In genomic region chr10:63154546-63155387, GRCh38 we compare ENCODE assay signal across 29 cellular contexts. TPM values are rescaled to one million over a fixed set of nuclear protein-coding genes. Genes with fewer than 3 reads are reported as not detected.
DNase-seq lines count a peak whose midpoint lies in the region; ATAC-seq, FAIRE-seq and TF ChIP-seq lines count a peak whose summit lies in the region.
"Had no signal": no experiment of that assay in that cellular context is flagged by ENCODE, and none has a peak within 500 bp of the region (broad histone marks: within the 10 kb centered on the region; RNA-seq: fewer than 3 reads in every experiment).

No MANE protein-coding gene starts in this region.

- H3K9me3 Mint-ChIP-seq in stimulated activated naive CD8-positive, alpha-beta T cell treated with anti-CD3 and anti-CD28 coated beads, Interleukin-15, amount 100 ng/mL, for 72 hours = no peaks in the 10 kb centered on the region
- H3K9me3 Mint-ChIP-seq in neural crest cell = no peaks in the 10 kb centered on the region
- H3K9me3 Mint-ChIP-seq: activated CD4-positive, alpha-beta memory T cell treated with anti-CD3 and anti-CD28 coated beads, Interleukin-2, amount 10 ng/mL, durations not matched to agents 7 days and 5 days; CD8-positive, alpha-beta T cell; endodermal cell; natural killer cell treated with Interleukin-12 subunit alpha and Interleukin-12 subunit beta and Interleukin-15 and Interleukin-18, amount 100 ng/mL, for 72 hours had no signal

- peak; percentile 82 for FAIRE-seq in colon (lab: Jason Lieb, UNC)
- FAIRE-seq: H54 had no signal

- DNase-seq in stimulated activated naive CD8-positive, alpha-beta T cell treated with anti-CD3 and anti-CD28 coated beads, Interleukin-15, amount 100 ng/mL, for 72 hours = no peak
- no peak for DNase-seq in stimulated activated naive CD8-positive, alpha-beta T cell treated with anti-CD3 and anti-CD28 coated beads, Interleukin-15, Interleukin-2, amounts not matched to agents 100 U/mL and 50 U/mL, for 24 hours
- DNase-seq in neural crest cell (ENCODE audit: low read depth, low spot score) = no peak
- no peak for DNase-seq in vagina (ENCODE audit: extremely low spot score in 2 of 2)
- no peak for DNase-seq in stimulated activated CD4-positive, alpha-beta T cell treated with anti-CD3 and anti-CD28 coated beads, Interleukin-4, amount 100 ng/mL, for 24 hours
- no peak for DNase-seq in dorsolateral prefrontal cortex
- DNase-seq: activated CD4-positive, alpha-beta memory T cell treated with anti-CD3 and anti-CD28 coated beads, Interleukin-2, amount 10 ng/mL, durations not matched to agents 7 days and 5 days; activated CD8-positive, alpha-beta memory T cell treated with anti-CD3 and anti-CD28 coated beads, Interleukin-2, amount 50 U/mL, for 4 hours; CD8-positive, alpha-beta T cell; cortex of kidney; EL; endodermal cell; esophagus squamous epithelium; foreskin keratinocyte; midbrain; NCI-H1417 treated with DMSO at 0.1 percent for 48 hours; NCI-H774; Peyer's patch; SHP77 treated with DMSO at 0.1 percent for 48 hours; stomach; thyroid gland had no signal

- no peak for TF ChIP-seq POLR2A in vagina (IDR thresholded peaks at IDR 0.05)

- H3K36me3 ChIP-seq in vagina = peaks cover 0 to 35% of the 10 kb centered on the region in 2 donors

- no peaks in the 10 kb centered on the region for H3K27me3 ChIP-seq in vagina
- no peaks in the 10 kb centered on the region for H3K27me3 ChIP-seq in dorsolateral prefrontal cortex
- H3K27me3 ChIP-seq: ascending aorta, cardiac muscle cell, esophagus squamous epithelium, foreskin keratinocyte, Peyer's patch, stomach, thyroid gland had no signal

- ATAC-seq in stimulated activated naive CD8-positive, alpha-beta T cell treated with anti-CD3 and anti-CD28 coated beads, Interleukin-15, amount 100 ng/mL, for 72 hours = no peak
- ATAC-seq in stimulated activated naive CD8-positive, alpha-beta T cell treated with anti-CD3 and anti-CD28 coated beads, Interleukin-15, Interleukin-2, amounts not matched to agents 100 U/mL and 50 U/mL, for 24 hours = no peak
- ATAC-seq in HG02885 (IDR thresholded peaks at IDR 0.05; ENCODE audit: poor library complexity, unreplicated experiment) = no peak
- ATAC-seq: activated CD4-positive, CD25-positive, alpha-beta regulatory T cell treated with anti-CD3 and anti-CD28 coated beads, Interleukin-2, amount 50 U/mL, for 24 hours; CD8-positive, alpha-beta T cell; natural killer cell treated with Interleukin-12 subunit alpha and Interleukin-12 subunit beta and Interleukin-15 and Interleukin-18, amount 100 ng/mL, for 72 hours had no signal

- peaks cover 16% of the 10 kb centered on the region for H3K4me1 Mint-ChIP-seq in stimulated activated naive CD8-positive, alpha-beta T cell treated with anti-CD3 and anti-CD28 coated beads, Interleukin-15, amount 100 ng/mL, for 72 hours
- peaks cover 10% of the 10 kb centered on the region for H3K4me1 Mint-ChIP-seq in neural crest cell

- intact Hi-C loops in vagina (cut with DNase I) = no loop called here
- intact Hi-C loops in dorsolateral prefrontal cortex (cut with DNase I) = loop anchor here (5.0 to 10.0 kb wide), 2 partner anchors 560 to 717 kb away; no protein-coding TSS in a partner anchor

- H3K27ac Mint-ChIP-seq in stimulated activated naive CD8-positive, alpha-beta T cell treated with anti-CD3 and anti-CD28 coated beads, Interleukin-15, amount 100 ng/mL, for 72 hours = peak overlapping the region; percentile 78 to 85
- H3K27ac Mint-ChIP-seq in neural crest cell (ENCODE audit: unreplicated experiment) = peak overlapping the region; percentile 27
- H3K27ac Mint-ChIP-seq: activated CD4-positive, alpha-beta memory T cell treated with anti-CD3 and anti-CD28 coated beads, Interleukin-2, amount 10 ng/mL, durations not matched to agents 7 days and 5 days; CD8-positive, alpha-beta T cell; endodermal cell; natural killer cell treated with Interleukin-12 subunit alpha and Interleukin-12 subunit beta and Interleukin-15 and Interleukin-18, amount 100 ng/mL, for 72 hours had no signal

- no peaks in the 10 kb centered on the region for H3K27me3 Mint-ChIP-seq in stimulated activated naive CD8-positive, alpha-beta T cell treated with anti-CD3 and anti-CD28 coated beads, Interleukin-15, amount 100 ng/mL, for 72 hours
- H3K27me3 Mint-ChIP-seq in neural crest cell (ENCODE audit: low read depth) = no peaks in the 10 kb centered on the region
- H3K27me3 Mint-ChIP-seq: activated CD4-positive, alpha-beta memory T cell treated with anti-CD3 and anti-CD28 coated beads, Interleukin-2, amount 10 ng/mL, durations not matched to agents 7 days and 5 days; natural killer cell treated with Interleukin-12 subunit alpha and Interleukin-12 subunit beta and Interleukin-15 and Interleukin-18, amount 100 ng/mL, for 72 hours had no signal

- H3K4me3 ChIP-seq in vagina = no peak overlapping the region
- H3K4me3 ChIP-seq in dorsolateral prefrontal cortex = no peak overlapping the region
- H3K4me3 ChIP-seq: ascending aorta, cardiac muscle cell, esophagus squamous epithelium, Peyer's patch, stomach, thyroid gland had no signal

- H3K4me1 ChIP-seq in vagina = peaks cover 17% of the 10 kb centered on the region
- H3K4me1 ChIP-seq: ascending aorta, foreskin keratinocyte, Peyer's patch had no signal

- H3K9me3 ChIP-seq in vagina = no peaks in the 10 kb centered on the region
- H3K9me3 ChIP-seq: ascending aorta, esophagus squamous epithelium, Peyer's patch, stomach, thyroid gland had no signal

- peaks cover 7% of the 10 kb centered on the region for H3K36me3 Mint-ChIP-seq in neural crest cell (ENCODE audit: low read depth)

- TF ChIP-seq CTCF in neural crest cell (conservative IDR thresholded peaks at IDR 0.05) (no peak), vagina (IDR thresholded peaks at IDR 0.05) (no peak), dorsolateral prefrontal cortex (IDR thresholded peaks at IDR 0.05 in 54 of 56, conservative IDR thresholded peaks at IDR 0.05 in 2 of 56; ENCODE audit: low read depth in 1 of 56, partially characterized antibody in 56 of 56) (no peak)

- H3K27ac ChIP-seq in vagina (peak overlapping the region; percentile 45), dorsolateral prefrontal cortex (no peak overlapping the region)
- H3K27ac ChIP-seq: ascending aorta, cardiac muscle cell, foreskin keratinocyte, KMS-11, Peyer's patch, stomach had no signal

- H3K4me3 Mint-ChIP-seq in stimulated activated naive CD8-positive, alpha-beta T cell treated with anti-CD3 and anti-CD28 coated beads, Interleukin-15, amount 100 ng/mL, for 72 hours = no peak overlapping the region
- no peak overlapping the region for H3K4me3 Mint-ChIP-seq in neural crest cell
- H3K4me3 Mint-ChIP-seq: activated CD4-positive, alpha-beta memory T cell treated with anti-CD3 and anti-CD28 coated beads, Interleukin-2, amount 10 ng/mL, durations not matched to agents 7 days and 5 days; CD8-positive, alpha-beta T cell; endodermal cell; natural killer cell treated with Interleukin-12 subunit alpha and Interleukin-12 subunit beta and Interleukin-15 and Interleukin-18, amount 100 ng/mL, for 72 hours had no signal

RNA-seq across cellular contexts. Expression of gene NRBF2, which starts 21.6 kb away (rescaled TPM):
- 19.3 and 21.4 TPM in 2 replicates for total RNA-seq in neural crest cell
- 16.5 TPM for total RNA-seq in vagina
- total RNA-seq in dorsolateral prefrontal cortex = 10 to 100 TPM in 117 of 120 experiments, 1 to 10 TPM in 3; 8.6 to 26.3 (median 19.6) TPM
